8 cellular contexts compared by ENCODE assay signal in genomic region chr1:90045853-90046563, GRCh38. TPM values are rescaled to one million over a fixed set of nuclear protein-coding genes. Genes with fewer than 3 reads are reported as not detected.
DNase-seq lines count a peak whose midpoint lies in the region; ATAC-seq, FAIRE-seq and TF ChIP-seq lines count a peak whose summit lies in the region.

No MANE protein-coding gene starts in this region.

- peak; percentile 65 for TF ChIP-seq CTCF in astrocyte (IDR thresholded peaks at IDR 0.05; ENCODE audit: insufficient read depth, low read depth, low read length)
- TF ChIP-seq CTCF in liver (IDR thresholded peaks at IDR 0.05; ENCODE audit: low read depth, low read length, missing input control) = peak; percentile 35

- no peaks in the 10 kb centered on the region for H3K9me3 ChIP-seq in astrocyte (ENCODE audit: insufficient read depth, low read depth, low read length)
- H3K9me3 ChIP-seq in liver (ENCODE audit: control insufficient read depth in 4 of 4, low read length in 3 of 4) = no peaks in the 10 kb centered on the region

- no peaks in the 10 kb centered on the region for H3K9me3 Mint-ChIP-seq in astrocyte (ENCODE audit: unreplicated experiment)

- no peaks in the 10 kb centered on the region for H4K20me1 ChIP-seq in astrocyte (ENCODE audit: insufficient read depth, low read length)

- H3K27me3 ChIP-seq in astrocyte (ENCODE audit: insufficient read depth, low read length) (no peaks in the 10 kb centered on the region), liver (ENCODE audit: control insufficient read depth in 4 of 4, insufficient read depth in 4 of 4, low read length in 3 of 4) (no peaks in the 10 kb centered on the region)

- no peak overlapping the region for H2AFZ ChIP-seq in astrocyte (ENCODE audit: low read depth, low read length)

- no peak for FAIRE-seq in astrocyte (lab: Jason Lieb, UNC)

- H3K4me1 ChIP-seq in astrocyte (ENCODE audit: insufficient read depth, low read length) = no peaks in the 10 kb centered on the region
- peaks cover 0 to 10% (median 8%) of the 10 kb centered on the region in 4 donors for H3K4me1 ChIP-seq in liver (ENCODE audit: control insufficient read depth in 4 of 4, insufficient read depth in 4 of 4, low read length in 3 of 4)

- H3K9ac ChIP-seq in astrocyte (ENCODE audit: low read length) (no peak overlapping the region), liver (ENCODE audit: low read depth in 1 of 2, low read length in 2 of 2) (no peak overlapping the region)

- peak; percentile 0 for DNase-seq in A172 (ENCODE audit: low spot score)
- DNase-seq in EH (ENCODE audit: low read depth) = peak; percentile 13
- DNase-seq in NAMALWA (ENCODE audit: low spot score) = peak; percentile 59
- DNase-seq in astrocyte (ENCODE audit: low read depth) = no peak
- DNase-seq in NCI-H2107 treated with DMSO at 0.1 percent for 48 hours (lab: John Stamatoyannopoulos, UW; ENCODE audit: unreplicated experiment) = no peak
- no peak for DNase-seq in NCI-H446 treated with DMSO at 0.1 percent for 48 hours (lab: John Stamatoyannopoulos, UW)

- 57% methylated on average over 2 of the region's 2 CpGs for WGBS in liver

- H3K36me3 Mint-ChIP-seq in astrocyte (ENCODE audit: low read depth, unreplicated experiment) = no peaks in the 10 kb centered on the region

- H3K4me3 Mint-ChIP-seq in astrocyte (ENCODE audit: unreplicated experiment) = no peak overlapping the region

- H3K27me3 Mint-ChIP-seq in astrocyte (ENCODE audit: low read depth, unreplicated experiment) = no peaks in the 10 kb centered on the region

- no peak overlapping the region for H3K27ac Mint-ChIP-seq in astrocyte (ENCODE audit: unreplicated experiment)

- H3K4me3 ChIP-seq in astrocyte (ENCODE audit: insufficient read depth, low read depth, low read length) (no peak overlapping the region), liver (ENCODE audit: low read depth in 1 of 3, low read length in 3 of 3) (no peak overlapping the region)

- peaks cover 5% of the 10 kb centered on the region for H3K4me1 Mint-ChIP-seq in astrocyte (ENCODE audit: low read depth, unreplicated experiment)

- no peak overlapping the region for H3K4me2 ChIP-seq in astrocyte (ENCODE audit: low read length)

- H3K27ac ChIP-seq in astrocyte (ENCODE audit: low read depth, low read length) (no peak overlapping the region), liver (ENCODE audit: low read depth in 1 of 2, low read length in 2 of 2) (no peak overlapping the region)

- TF ChIP-seq RAD21 in liver (IDR thresholded peaks at IDR 0.05) = peak; percentile 49 to 62

- H3K36me3 ChIP-seq in astrocyte (ENCODE audit: insufficient read depth, low read length) (no peaks in the 10 kb centered on the region), liver (ENCODE audit: control insufficient read depth in 4 of 4, insufficient read depth in 3 of 4, low read depth in 1 of 4, low read length in 3 of 4) (no peaks in the 10 kb centered on the region)

- H3K79me2 ChIP-seq in astrocyte (ENCODE audit: insufficient read depth, low read length) = no peaks in the 10 kb centered on the region

- ATAC-seq in HG02884 (IDR thresholded peaks at IDR 0.05; ENCODE audit: unreplicated experiment) = no peak

TF ChIP-seq in liver, 16 proteins besides CTCF, POLR2A, EP300 and RAD21:
- TF ChIP-seq ATF3 (IDR thresholded peaks at IDR 0.05) = no peak

RNA-seq across cellular contexts. Expression of gene ZNF326, which starts 51.1 kb away (rescaled TPM):
- total RNA-seq in A172 (2014; rRNA removed; shearing (Covaris generic)) = 1.2 and 3.2 TPM in 2 replicates
- total RNA-seq in astrocyte = 24.6 and 27.7 TPM in 2 replicates
- total RNA-seq in liver = 10 to 100 TPM; 11.6 to 14.6 TPM
- 10 to 100 TPM in 1 of 2 donors, 1 to 10 TPM in 1; 6.5 to 10.2 TPM for polyA plus RNA-seq in liver

Comparison
In these comparisons a context has a peak if more than half of its experiments do, and no peak if none do; other contexts are left out.
1. DNase-seq: peak in A172 (single experiment), EH (single experiment) and NAMALWA (single experiment); none in astrocyte (single experiment), NCI-H2107 treated with DMSO at 0.1 percent for 48 hours (single experiment) and NCI-H446 treated with DMSO at 0.1 percent for 48 hours (single experiment).